1 cellular context compared by ENCODE assay signal in the genomic region with DNA sequence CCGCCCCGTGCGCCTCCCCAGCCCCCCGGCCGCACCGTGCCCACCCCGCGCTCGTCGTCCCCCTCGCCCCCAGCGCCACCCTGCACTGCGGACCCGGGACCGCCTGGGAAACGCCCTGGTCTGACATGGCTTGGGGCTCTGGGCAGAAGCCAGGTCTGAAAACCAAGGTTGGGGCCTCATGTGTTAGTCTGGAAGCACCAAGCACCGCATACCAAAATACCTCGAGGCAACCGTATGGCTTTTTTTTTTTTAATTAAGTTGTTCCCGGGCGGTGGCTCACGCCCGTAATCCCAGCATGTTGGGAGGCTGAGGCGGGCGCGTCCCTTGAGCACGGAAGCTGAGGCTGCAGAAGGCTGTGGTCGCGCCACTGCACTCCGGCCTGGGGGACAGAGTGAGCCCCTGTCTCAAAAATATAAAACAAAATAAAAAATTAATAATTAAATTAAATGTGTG.
TF ChIP-seq lines count a peak whose summit lies in the region.

No MANE protein-coding gene starts in this region.

TF ChIP-seq in K562, 482 proteins besides CTCF, POLR2A, EP300 and RAD21 (continued from another document):
- TF ChIP-seq, protein P1, sequence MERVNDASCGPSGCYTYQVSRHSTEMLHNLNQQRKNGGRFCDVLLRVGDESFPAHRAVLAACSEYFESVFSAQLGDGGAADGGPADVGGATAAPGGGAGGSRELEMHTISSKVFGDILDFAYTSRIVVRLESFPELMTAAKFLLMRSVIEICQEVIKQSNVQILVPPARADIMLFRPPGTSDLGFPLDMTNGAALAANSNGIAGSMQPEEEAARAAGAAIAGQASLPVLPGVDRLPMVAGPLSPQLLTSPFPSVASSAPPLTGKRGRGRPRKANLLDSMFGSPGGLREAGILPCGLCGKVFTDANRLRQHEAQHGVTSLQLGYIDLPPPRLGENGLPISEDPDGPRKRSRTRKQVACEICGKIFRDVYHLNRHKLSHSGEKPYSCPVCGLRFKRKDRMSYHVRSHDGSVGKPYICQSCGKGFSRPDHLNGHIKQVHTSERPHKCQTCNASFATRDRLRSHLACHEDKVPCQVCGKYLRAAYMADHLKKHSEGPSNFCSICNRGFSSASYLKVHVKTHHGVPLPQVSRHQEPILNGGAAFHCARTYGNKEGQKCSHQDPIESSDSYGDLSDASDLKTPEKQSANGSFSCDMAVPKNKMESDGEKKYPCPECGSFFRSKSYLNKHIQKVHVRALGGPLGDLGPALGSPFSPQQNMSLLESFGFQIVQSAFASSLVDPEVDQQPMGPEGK (CRISPR knock-in tag; IDR thresholded peaks at IDR 0.05; ENCODE audit: borderline replicate concordance): 0 out of 2 replicates have a peak, but pooled peaks have one; percentile 68
- no peak for TF ChIP-seq ZNF436 (CRISPR knock-in tag; IDR thresholded peaks at IDR 0.05)
- TF ChIP-seq ZNF197 (CRISPR knock-in tag; IDR thresholded peaks at IDR 0.05; ENCODE audit: low read depth): peak; percentile 69; the same call in 1 of the 2 replicates
- no peak for TF ChIP-seq FOXA1 (IDR thresholded peaks at IDR 0.05; ENCODE audit: borderline replicate concordance)
- no peak for TF ChIP-seq ZNF780A (CRISPR knock-in tag; IDR thresholded peaks at IDR 0.05)
- TF ChIP-seq YY1 (IDR thresholded peaks at IDR 0.05; ENCODE audit: borderline replicate concordance in 1 of 3, control insufficient read depth in 1 of 3, extremely low read depth in 1 of 3, insufficient read depth in 3 of 3, insufficient read length in 1 of 3, insufficient replicate concordance in 2 of 3, low read depth in 1 of 3, low read length in 2 of 3): no peak
- no peak for TF ChIP-seq KAT2B (IDR thresholded peaks at IDR 0.05; ENCODE audit: low read depth, low read length)
- no peak for TF ChIP-seq HCFC1 (IDR thresholded peaks at IDR 0.05; ENCODE audit: low read depth, low read length)
- peak; percentile 36 for TF ChIP-seq ZNF766 (CRISPR knock-in tag; conservative IDR thresholded peaks at IDR 0.05)
- no peak for TF ChIP-seq NCOA6 (IDR thresholded peaks at IDR 0.05)
- no peak for TF ChIP-seq MED1 (CRISPR knock-in tag; IDR thresholded peaks at IDR 0.05; ENCODE audit: borderline replicate concordance)
- TF ChIP-seq, protein P2, sequence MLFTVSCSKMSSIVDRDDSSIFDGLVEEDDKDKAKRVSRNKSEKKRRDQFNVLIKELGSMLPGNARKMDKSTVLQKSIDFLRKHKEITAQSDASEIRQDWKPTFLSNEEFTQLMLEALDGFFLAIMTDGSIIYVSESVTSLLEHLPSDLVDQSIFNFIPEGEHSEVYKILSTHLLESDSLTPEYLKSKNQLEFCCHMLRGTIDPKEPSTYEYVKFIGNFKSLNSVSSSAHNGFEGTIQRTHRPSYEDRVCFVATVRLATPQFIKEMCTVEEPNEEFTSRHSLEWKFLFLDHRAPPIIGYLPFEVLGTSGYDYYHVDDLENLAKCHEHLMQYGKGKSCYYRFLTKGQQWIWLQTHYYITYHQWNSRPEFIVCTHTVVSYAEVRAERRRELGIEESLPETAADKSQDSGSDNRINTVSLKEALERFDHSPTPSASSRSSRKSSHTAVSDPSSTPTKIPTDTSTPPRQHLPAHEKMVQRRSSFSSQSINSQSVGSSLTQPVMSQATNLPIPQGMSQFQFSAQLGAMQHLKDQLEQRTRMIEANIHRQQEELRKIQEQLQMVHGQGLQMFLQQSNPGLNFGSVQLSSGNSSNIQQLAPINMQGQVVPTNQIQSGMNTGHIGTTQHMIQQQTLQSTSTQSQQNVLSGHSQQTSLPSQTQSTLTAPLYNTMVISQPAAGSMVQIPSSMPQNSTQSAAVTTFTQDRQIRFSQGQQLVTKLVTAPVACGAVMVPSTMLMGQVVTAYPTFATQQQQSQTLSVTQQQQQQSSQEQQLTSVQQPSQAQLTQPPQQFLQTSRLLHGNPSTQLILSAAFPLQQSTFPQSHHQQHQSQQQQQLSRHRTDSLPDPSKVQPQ (CRISPR knock-in tag; IDR thresholded peaks at IDR 0.05; ENCODE audit: borderline replicate concordance): no peak
- TF ChIP-seq FOXJ2 (tag; IDR thresholded peaks at IDR 0.05): no peak
- TF ChIP-seq, protein P3, sequence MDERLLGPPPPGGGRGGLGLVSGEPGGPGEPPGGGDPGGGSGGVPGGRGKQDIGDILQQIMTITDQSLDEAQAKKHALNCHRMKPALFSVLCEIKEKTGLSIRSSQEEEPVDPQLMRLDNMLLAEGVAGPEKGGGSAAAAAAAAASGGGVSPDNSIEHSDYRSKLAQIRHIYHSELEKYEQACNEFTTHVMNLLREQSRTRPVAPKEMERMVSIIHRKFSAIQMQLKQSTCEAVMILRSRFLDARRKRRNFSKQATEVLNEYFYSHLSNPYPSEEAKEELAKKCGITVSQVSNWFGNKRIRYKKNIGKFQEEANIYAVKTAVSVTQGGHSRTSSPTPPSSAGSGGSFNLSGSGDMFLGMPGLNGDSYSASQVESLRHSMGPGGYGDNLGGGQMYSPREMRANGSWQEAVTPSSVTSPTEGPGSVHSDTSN (CRISPR knock-in tag; IDR thresholded peaks at IDR 0.05; ENCODE audit: low read depth): no peak
- TF ChIP-seq, protein P3 (tag; conservative IDR thresholded peaks at IDR 0.05; ENCODE audit: low read depth): no peak
